ENCODE assay signal across 17 cellular contexts in genomic region chr3:146517684-146518435, GRCh38. TPM values are rescaled to one million over a fixed set of nuclear protein-coding genes. Genes with fewer than 3 reads are reported as not detected.
DNase-seq lines count a peak whose midpoint lies in the region; ATAC-seq and TF ChIP-seq lines count a peak whose summit lies in the region.
"Had no signal": no experiment of that assay in that cellular context is flagged by ENCODE, and none has a peak within 500 bp of the region (broad histone marks: within the 10 kb centered on the region; RNA-seq: fewer than 3 reads in every experiment).

No MANE protein-coding gene starts in this region.

- no peak overlapping the region for H3K4me3 Mint-ChIP-seq in naive thymus-derived CD4-positive, alpha-beta T cell
- H3K4me3 Mint-ChIP-seq: activated B cell treated with CpG ODN at 0.5 μM for 24 hours; activated naive CD4-positive, alpha-beta T cell treated with anti-CD3 and anti-CD28 coated beads, Interleukin-2, amount 10 ng/mL, durations not matched to agents 7 days and 5 days; stimulated activated naive CD8-positive, alpha-beta T cell treated with anti-CD3 and anti-CD28 coated beads, Interleukin-15, Interleukin-2, amounts not matched to agents 100 ng/mL and 50 ng/mL, for 24 hours had no signal

- DNase-seq in NCI-H748 (lab: John Stamatoyannopoulos, UW; ENCODE audit: unreplicated experiment) (peak; percentile 36), NCI-H748 treated with DMSO at 0.1 percent for 48 hours (lab: John Stamatoyannopoulos, UW) (no peak), NCI-H524 (lab: John Stamatoyannopoulos, UW) (peak; percentile 32 to 64), left cardiac atrium (no peak), retinal pigment epithelial cell (ENCODE audit: low read depth) (peak; percentile 43), T-helper 1 cell (no peak)
- DNase-seq in naive thymus-derived CD4-positive, alpha-beta T cell, result no peak
- DNase-seq: activated B cell treated with CpG ODN at 0.5 μM for 24 hours; activated CD8-positive, alpha-beta memory T cell treated with anti-CD3 and anti-CD28 coated beads, Interleukin-2, amount 50 U/mL, for 4 hours; activated naive CD4-positive, alpha-beta T cell treated with anti-CD3 and anti-CD28 coated beads, Interleukin-2, amount 10 ng/mL, durations not matched to agents 7 days and 5 days; KG1 had no signal

- no peaks in the 10 kb centered on the region for H3K27me3 Mint-ChIP-seq in naive thymus-derived CD4-positive, alpha-beta T cell
- H3K27me3 Mint-ChIP-seq: activated B cell treated with CpG ODN at 0.5 μM for 24 hours; activated naive CD4-positive, alpha-beta T cell treated with anti-CD3 and anti-CD28 coated beads, Interleukin-2, amount 10 ng/mL, durations not matched to agents 7 days and 5 days; stimulated activated naive CD8-positive, alpha-beta T cell treated with anti-CD3 and anti-CD28 coated beads, Interleukin-15, Interleukin-2, amounts not matched to agents 100 ng/mL and 50 ng/mL, for 24 hours had no signal

- no peaks in the 10 kb centered on the region for H3K9me3 ChIP-seq in naive thymus-derived CD4-positive, alpha-beta T cell (ENCODE audit: control insufficient read depth in 2 of 3, low read length in 3 of 3)

- no peaks in the 10 kb centered on the region for H3K4me1 ChIP-seq in naive thymus-derived CD4-positive, alpha-beta T cell (ENCODE audit: control insufficient read depth in 2 of 2, insufficient read depth in 2 of 2, low read length in 2 of 2)

- H3K27me3 ChIP-seq in naive thymus-derived CD4-positive, alpha-beta T cell (ENCODE audit: control insufficient read depth in 2 of 2, insufficient read depth in 2 of 2, low read length in 2 of 2), result no peaks in the 10 kb centered on the region
- H3K27me3 ChIP-seq: cardiac muscle cell had no signal

- H3K36me3 Mint-ChIP-seq in naive thymus-derived CD4-positive, alpha-beta T cell, result peaks cover 0 to 52% (median 25%) of the 10 kb centered on the region in 5 donors

- TF ChIP-seq CTCF in retinal pigment epithelial cell (conservative IDR thresholded peaks at IDR 0.05; ENCODE audit: low read depth, low read length), result no peak

- ATAC-seq in left cardiac atrium, result peak; percentile 71 to 83
- ATAC-seq in naive thymus-derived CD4-positive, alpha-beta T cell, result no peak
- ATAC-seq in HG03520 (IDR thresholded peaks at IDR 0.05; ENCODE audit: unreplicated experiment), result no peak

- intact Hi-C loops in left cardiac atrium (cut with DNase I), result no loop called here
- intact Hi-C loops in naive thymus-derived CD4-positive, alpha-beta T cell (cut with micrococcal nuclease), result no loop called here

- POLR2A ChIA-PET in naive thymus-derived CD4-positive, alpha-beta T cell (lab: Charles Lee), result no interaction called here

- peaks cover 5 to 36% (median 12%) of the 10 kb centered on the region in 7 donors for H3K4me1 Mint-ChIP-seq in naive thymus-derived CD4-positive, alpha-beta T cell
- H3K4me1 Mint-ChIP-seq: activated B cell treated with CpG ODN at 0.5 μM for 24 hours had no signal

- no peak overlapping the region for H3K4me3 ChIP-seq in retinal pigment epithelial cell (ENCODE audit: low read length)
- no peak overlapping the region for H3K4me3 ChIP-seq in naive thymus-derived CD4-positive, alpha-beta T cell (ENCODE audit: low read length)
- H3K4me3 ChIP-seq: cardiac muscle cell had no signal

- no peak overlapping the region for H3K27ac ChIP-seq in naive thymus-derived CD4-positive, alpha-beta T cell (ENCODE audit: low read depth, low read length)
- H3K27ac ChIP-seq: cardiac muscle cell had no signal

- CTCF ChIA-PET in naive thymus-derived CD4-positive, alpha-beta T cell (lab: Charles Lee), result no interaction called here

- no peaks in the 10 kb centered on the region for H3K9me3 Mint-ChIP-seq in naive thymus-derived CD4-positive, alpha-beta T cell
- H3K9me3 Mint-ChIP-seq: activated B cell treated with CpG ODN at 0.5 μM for 24 hours; activated naive CD4-positive, alpha-beta T cell treated with anti-CD3 and anti-CD28 coated beads, Interleukin-2, amount 10 ng/mL, durations not matched to agents 7 days and 5 days; stimulated activated naive CD8-positive, alpha-beta T cell treated with anti-CD3 and anti-CD28 coated beads, Interleukin-15, Interleukin-2, amounts not matched to agents 100 ng/mL and 50 ng/mL, for 24 hours had no signal

- no peak overlapping the region for H3K27ac Mint-ChIP-seq in naive thymus-derived CD4-positive, alpha-beta T cell
- H3K27ac Mint-ChIP-seq: activated B cell treated with CpG ODN at 0.5 μM for 24 hours; activated naive CD4-positive, alpha-beta T cell treated with anti-CD3 and anti-CD28 coated beads, Interleukin-2, amount 10 ng/mL, durations not matched to agents 7 days and 5 days; stimulated activated naive CD8-positive, alpha-beta T cell treated with anti-CD3 and anti-CD28 coated beads, Interleukin-15, Interleukin-2, amounts not matched to agents 100 ng/mL and 50 ng/mL, for 24 hours had no signal

- H3K36me3 ChIP-seq in naive thymus-derived CD4-positive, alpha-beta T cell (ENCODE audit: control insufficient read depth in 2 of 3, insufficient read depth in 3 of 3, low read length in 3 of 3), result no peaks in the 10 kb centered on the region
- H3K36me3 ChIP-seq: cardiac muscle cell had no signal

RNA-seq across cellular contexts. Expression of gene PLSCR1, which starts 26.5 kb away (rescaled TPM):
- 10 to 100 TPM; 47.2 to 99.7 TPM for total RNA-seq in left cardiac atrium
- 100 to 1,000 TPM in 1 of 5 experiments, 10 to 100 TPM in 4; 14.6 to 174 (median 16.1) TPM for total RNA-seq in naive thymus-derived CD4-positive, alpha-beta T cell
- 10 to 100 TPM; 17.7 to 20.5 TPM for polyA plus RNA-seq in naive thymus-derived CD4-positive, alpha-beta T cell

RNA-seq across cellular contexts. Expression of gene PLSCR2, which starts 48.5 kb away (rescaled TPM):
- not detected for total RNA-seq in left cardiac atrium
- total RNA-seq in naive thymus-derived CD4-positive, alpha-beta T cell, result under 1 TPM in 4 of 5 experiments, not detected in 1; 0.44 to 0.89 (median 0.72) TPM
- polyA plus RNA-seq in naive thymus-derived CD4-positive, alpha-beta T cell, result under 1 TPM in 1 of 2 donors, not detected in 1; 0.30 TPM
- total RNA-seq: activated B cell treated with CpG ODN at 0.5 μM for 24 hours, cardiac muscle cell, H4, kidney epithelial cell had no signal
- polyA plus RNA-seq: cardiac muscle cell, neural cell had no signal

Comparison
In these comparisons a context has a peak if more than half of its experiments do, and no peak if none do; other contexts are left out.
1. DNase-seq: peak in NCI-H748 (single experiment), NCI-H524 (2 of 2) and retinal pigment epithelial cell (single experiment); none in NCI-H748 treated with DMSO at 0.1 percent for 48 hours (single experiment), left cardiac atrium (single experiment), naive thymus-derived CD4-positive, alpha-beta T cell (0 of 9) and T-helper 1 cell (0 of 5).
2. ATAC-seq: peak in left cardiac atrium (2 of 2); none in naive thymus-derived CD4-positive, alpha-beta T cell (single experiment) and HG03520 (single experiment).